ENCODE assay signal across 18 cellular contexts in the genomic region with DNA sequence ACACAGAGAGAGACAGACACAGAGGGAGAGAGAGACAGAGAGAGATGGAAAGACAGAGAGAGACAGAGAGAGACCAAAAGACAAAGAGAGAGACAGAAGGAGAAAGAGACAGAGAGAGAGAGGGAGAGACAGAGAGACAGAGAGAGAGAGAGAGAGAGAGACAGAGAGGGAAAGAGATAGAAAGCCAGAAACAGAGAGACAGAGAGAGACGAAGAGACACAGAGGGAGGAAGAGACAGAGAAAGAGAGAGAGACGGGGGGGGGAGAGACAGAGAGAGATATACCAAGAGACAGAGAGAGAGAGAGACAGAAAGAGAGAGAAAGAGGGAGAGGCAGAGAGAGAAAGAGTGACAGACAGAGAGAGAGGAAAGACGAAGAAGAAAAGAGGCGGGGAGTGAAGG. TPM values are rescaled to one million over a fixed set of nuclear protein-coding genes. Genes with fewer than 3 reads are reported as not detected.
DNase-seq lines count a peak whose midpoint lies in the region; ATAC-seq and TF ChIP-seq lines count a peak whose summit lies in the region.
"Had no signal": no experiment of that assay in that cellular context is flagged by ENCODE, and none has a peak within 500 bp of the region (broad histone marks: within the 10 kb centered on the region; RNA-seq: fewer than 3 reads in every experiment).

No MANE protein-coding gene starts in this region.

- H3K9me3 ChIP-seq in aorta (ENCODE audit: control insufficient read depth, low read length) (no peaks in the 10 kb centered on the region), A673 (ENCODE audit: low read depth, low read length, poor library complexity, severe bottlenecking) (no peaks in the 10 kb centered on the region)
- H3K9me3 ChIP-seq: BLaER1 had no signal

- H3K27ac ChIP-seq in aorta (ENCODE audit: low read depth in 1 of 2, low read length in 2 of 2): peak overlapping the region; percentile 88 to 89
- H3K27ac ChIP-seq in A673 (ENCODE audit: low read depth, low read length, poor library complexity, severe bottlenecking): no peak overlapping the region
- H3K27ac ChIP-seq: BLaER1 had no signal

- TF ChIP-seq CTCF in MCF 10A (IDR thresholded peaks at IDR 0.05; ENCODE audit: unreplicated experiment) (no peak), A673 (conservative IDR thresholded peaks at IDR 0.05; ENCODE audit: low read depth, low read length) (no peak)

- no peaks in the 10 kb centered on the region for H3K36me3 ChIP-seq in aorta (ENCODE audit: control insufficient read depth in 1 of 2, insufficient read depth in 2 of 2, low read length in 1 of 2)
- H3K36me3 ChIP-seq in A673 (ENCODE audit: insufficient read depth, low read length, poor library complexity, severe bottlenecking): no peaks in the 10 kb centered on the region
- H3K36me3 ChIP-seq: BLaER1 had no signal

- H3K4me1 ChIP-seq in aorta (ENCODE audit: control insufficient read depth in 1 of 2, insufficient read depth in 2 of 2, low read length in 2 of 2): peaks cover 5 to 17% of the 10 kb centered on the region in 2 donors
- H3K4me1 ChIP-seq in A673 (ENCODE audit: insufficient read depth, low read length, poor library complexity, severe bottlenecking): no peaks in the 10 kb centered on the region
- H3K4me1 ChIP-seq: BLaER1 had no signal

- 70 to 75% methylated on average over 4 of the region's 4 CpGs for WGBS in aorta, 2 donors

- no peak for ATAC-seq in activated T-helper 17 cell treated with anti-CD3 and anti-CD28 coated beads, Interleukin-2, amount 50 U/mL, for 72 hours (replicated peaks)
- no peak for ATAC-seq in central memory CD8-positive, alpha-beta T cell (replicated peaks; ENCODE audit: extremely low read depth, poor library complexity, severe bottlenecking)
- ATAC-seq in stimulated activated effector memory CD8-positive, alpha-beta T cell treated with anti-CD3 and anti-CD28 coated beads, Interleukin-12 subunit alpha, Interleukin-12 subunit beta, amount 100 ng/mL, for 72 hours: no peak
- no peak for ATAC-seq in aorta (ENCODE audit: low FRiP score)
- ATAC-seq: HCT116, HepG2 had no signal

- H3K4me1 Mint-ChIP-seq in activated T-helper 17 cell treated with anti-CD3 and anti-CD28 coated beads, Interleukin-2, amount 50 U/mL, for 72 hours: no peaks in the 10 kb centered on the region
- H3K4me1 Mint-ChIP-seq in central memory CD8-positive, alpha-beta T cell: no peaks in the 10 kb centered on the region
- H3K4me1 Mint-ChIP-seq in stimulated activated effector memory CD8-positive, alpha-beta T cell treated with anti-CD3 and anti-CD28 coated beads, Interleukin-12 subunit alpha, Interleukin-12 subunit beta, amount 100 ng/mL, for 72 hours: peaks cover 8% of the 10 kb centered on the region
- no peaks in the 10 kb centered on the region for H3K4me1 Mint-ChIP-seq in MCF 10A (ENCODE audit: insufficient read depth, unreplicated experiment)
- H3K4me1 Mint-ChIP-seq: CD4-positive, alpha-beta memory T cell had no signal

- DNase-seq in central memory CD8-positive, alpha-beta T cell (ENCODE audit: low spot score in 2 of 2): no peak
- no peak for DNase-seq in stimulated activated effector memory CD8-positive, alpha-beta T cell treated with anti-CD3 and anti-CD28 coated beads, Interleukin-12 subunit alpha, Interleukin-12 subunit beta, amount 100 ng/mL, for 72 hours (ENCODE audit: low spot score in 2 of 2)
- DNase-seq in aorta (no peak), islet precursor cell (no peak), MCF 10A (ENCODE audit: unreplicated experiment) (no peak), A673 (ENCODE audit: low spot score) (no peak)
- DNase-seq: AML-193; CD4-positive, alpha-beta memory T cell; DMS79 treated with DMSO at 0.1 percent for 48 hours; GF-D8; GOT3; H7 had no signal

- POLR2A ChIA-PET in MCF 10A (lab: Yijun Ruan, JAX) (no interaction called here), A673 (lab: Charles Lee; ENCODE audit: low non-redundant PET) (interaction anchor here (0.7 kb wide), 1 partner anchor 63 kb away, joined by 3 read pairs; no protein-coding TSS in a partner anchor)

- BruUV-seq in MCF 10A (replicated peaks; lab: Mats Ljungman, UMichigan): no TSS peak
- BruUV-seq in A673 (replicated peaks; lab: Mats Ljungman, UMichigan): no TSS peak

- peak overlapping the region; percentile 3 for H3K27ac Mint-ChIP-seq in activated T-helper 17 cell treated with anti-CD3 and anti-CD28 coated beads, Interleukin-2, amount 50 U/mL, for 72 hours
- peak overlapping the region; percentile 23 for H3K27ac Mint-ChIP-seq in central memory CD8-positive, alpha-beta T cell (ENCODE audit: low read depth)
- peak overlapping the region; percentile 29 for H3K27ac Mint-ChIP-seq in stimulated activated effector memory CD8-positive, alpha-beta T cell treated with anti-CD3 and anti-CD28 coated beads, Interleukin-12 subunit alpha, Interleukin-12 subunit beta, amount 100 ng/mL, for 72 hours
- no peak overlapping the region for H3K27ac Mint-ChIP-seq in MCF 10A (ENCODE audit: low read depth, unreplicated experiment)

- H3K4me3 ChIP-seq in aorta (ENCODE audit: low read length in 2 of 2): no peak overlapping the region
- H3K4me3 ChIP-seq in A673 (ENCODE audit: low read depth, low read length, poor library complexity, severe bottlenecking): no peak overlapping the region
- H3K4me3 ChIP-seq: BLaER1 had no signal

- no peak overlapping the region for H3K4me3 Mint-ChIP-seq in activated T-helper 17 cell treated with anti-CD3 and anti-CD28 coated beads, Interleukin-2, amount 50 U/mL, for 72 hours
- H3K4me3 Mint-ChIP-seq in central memory CD8-positive, alpha-beta T cell: no peak overlapping the region
- H3K4me3 Mint-ChIP-seq in stimulated activated effector memory CD8-positive, alpha-beta T cell treated with anti-CD3 and anti-CD28 coated beads, Interleukin-12 subunit alpha, Interleukin-12 subunit beta, amount 100 ng/mL, for 72 hours: no peak overlapping the region
- H3K4me3 Mint-ChIP-seq in MCF 10A (ENCODE audit: unreplicated experiment): no peak overlapping the region
- H3K4me3 Mint-ChIP-seq: CD14-positive monocyte; CD4-positive, alpha-beta memory T cell had no signal

- intact Hi-C loops in aorta (cut with DNase I) (no loop called here), MCF 10A (cut with micrococcal nuclease) (no loop called here), A673 (cut with micrococcal nuclease; ENCODE audit: unreplicated experiment) (no loop called here)

- CTCF ChIA-PET in MCF 10A (lab: Yijun Ruan, JAX): no interaction called here
- CTCF ChIA-PET in A673 (lab: Charles Lee): no interaction called here

- H3K36me3 Mint-ChIP-seq in activated T-helper 17 cell treated with anti-CD3 and anti-CD28 coated beads, Interleukin-2, amount 50 U/mL, for 72 hours (ENCODE audit: low read depth): no peaks in the 10 kb centered on the region
- H3K36me3 Mint-ChIP-seq in central memory CD8-positive, alpha-beta T cell (ENCODE audit: insufficient read depth): no peaks in the 10 kb centered on the region
- H3K36me3 Mint-ChIP-seq in stimulated activated effector memory CD8-positive, alpha-beta T cell treated with anti-CD3 and anti-CD28 coated beads, Interleukin-12 subunit alpha, Interleukin-12 subunit beta, amount 100 ng/mL, for 72 hours: no peaks in the 10 kb centered on the region
- no peaks in the 10 kb centered on the region for H3K36me3 Mint-ChIP-seq in MCF 10A (ENCODE audit: insufficient read depth, unreplicated experiment)
- H3K36me3 Mint-ChIP-seq: CD14-positive monocyte; CD4-positive, alpha-beta memory T cell; IgD-negative memory B cell had no signal

- peaks cover 4% of the 10 kb centered on the region for H3K9me3 Mint-ChIP-seq in activated T-helper 17 cell treated with anti-CD3 and anti-CD28 coated beads, Interleukin-2, amount 50 U/mL, for 72 hours
- no peaks in the 10 kb centered on the region for H3K9me3 Mint-ChIP-seq in central memory CD8-positive, alpha-beta T cell
- H3K9me3 Mint-ChIP-seq in stimulated activated effector memory CD8-positive, alpha-beta T cell treated with anti-CD3 and anti-CD28 coated beads, Interleukin-12 subunit alpha, Interleukin-12 subunit beta, amount 100 ng/mL, for 72 hours: peaks cover 5% of the 10 kb centered on the region
- no peaks in the 10 kb centered on the region for H3K9me3 Mint-ChIP-seq in MCF 10A (ENCODE audit: unreplicated experiment)
- H3K9me3 Mint-ChIP-seq: CD14-positive monocyte had no signal

- H3K27me3 Mint-ChIP-seq in activated T-helper 17 cell treated with anti-CD3 and anti-CD28 coated beads, Interleukin-2, amount 50 U/mL, for 72 hours: peaks cover 12% of the 10 kb centered on the region
- peaks cover 35% of the 10 kb centered on the region for H3K27me3 Mint-ChIP-seq in central memory CD8-positive, alpha-beta T cell
- H3K27me3 Mint-ChIP-seq in MCF 10A (ENCODE audit: insufficient read depth, unreplicated experiment): peaks cover 31% of the 10 kb centered on the region

- H3K27me3 ChIP-seq in aorta (ENCODE audit: control insufficient read depth in 1 of 2, insufficient read depth in 2 of 2, low read length in 1 of 2) (no peaks in the 10 kb centered on the region), A673 (replicated peaks; ENCODE audit: insufficient read depth, low read depth, low read length, poor library complexity) (peaks cover 9% of the 10 kb centered on the region)
- H3K27me3 ChIP-seq: BLaER1 had no signal

RNA-seq across cellular contexts. Expression of a gene that starts 10.2 kb away (rescaled TPM):
- total RNA-seq in activated T-helper 17 cell treated with anti-CD3 and anti-CD28 coated beads, Interleukin-2, amount 50 U/mL, for 72 hours: under 1 TPM; 0.06 to 0.13 TPM
- total RNA-seq in aorta: 10 to 100 TPM; 24.6 to 34.2 TPM
- 10 to 100 TPM in 1 of 2 donors, 1 to 10 TPM in 1; 8.0 to 11.4 TPM for polyA plus RNA-seq in aorta
- not detected in 2 replicates for total RNA-seq in MCF 10A (2022)
- total RNA-seq in A673 (2021): 0.11 TPM in 2 replicates
- total RNA-seq: CD4-positive, alpha-beta memory T cell; HepG2 had no signal
- polyA plus RNA-seq: CD14-positive monocyte; CD4-positive, alpha-beta memory T cell; HepG2; IgD-negative memory B cell had no signal

RNA-seq across cellular contexts. Expression of a gene that starts 28.7 kb away (rescaled TPM):
- total RNA-seq in activated T-helper 17 cell treated with anti-CD3 and anti-CD28 coated beads, Interleukin-2, amount 50 U/mL, for 72 hours: not detected
- total RNA-seq in aorta (not detected), MCF 10A (2022) (not detected in 2 replicates), A673 (2021) (not detected in 2 replicates)
- polyA plus RNA-seq in aorta: not detected
- total RNA-seq: CD4-positive, alpha-beta memory T cell; H7; HepG2 had no signal
- polyA plus RNA-seq: CD14-positive monocyte; CD4-positive, alpha-beta memory T cell; HepG2; IgD-negative memory B cell had no signal

Comparison
In these comparisons a context has a peak if more than half of its experiments do, and no peak if none do; other contexts are left out.
1. RNA of a gene that starts 10.2 kb away (total RNA-seq): 24.6 to 34.2 TPM in aorta; 0.06 to 0.13 TPM in activated T-helper 17 cell treated with anti-CD3 and anti-CD28 coated beads, Interleukin-2, amount 50 U/mL, for 72 hours, 0.11 TPM in A673 and not detected in MCF 10A; every median in the first group is over 10 times any median in the second.